Comparison of ENCODE assay signal across 9 cellular contexts in the genomic region with DNA sequence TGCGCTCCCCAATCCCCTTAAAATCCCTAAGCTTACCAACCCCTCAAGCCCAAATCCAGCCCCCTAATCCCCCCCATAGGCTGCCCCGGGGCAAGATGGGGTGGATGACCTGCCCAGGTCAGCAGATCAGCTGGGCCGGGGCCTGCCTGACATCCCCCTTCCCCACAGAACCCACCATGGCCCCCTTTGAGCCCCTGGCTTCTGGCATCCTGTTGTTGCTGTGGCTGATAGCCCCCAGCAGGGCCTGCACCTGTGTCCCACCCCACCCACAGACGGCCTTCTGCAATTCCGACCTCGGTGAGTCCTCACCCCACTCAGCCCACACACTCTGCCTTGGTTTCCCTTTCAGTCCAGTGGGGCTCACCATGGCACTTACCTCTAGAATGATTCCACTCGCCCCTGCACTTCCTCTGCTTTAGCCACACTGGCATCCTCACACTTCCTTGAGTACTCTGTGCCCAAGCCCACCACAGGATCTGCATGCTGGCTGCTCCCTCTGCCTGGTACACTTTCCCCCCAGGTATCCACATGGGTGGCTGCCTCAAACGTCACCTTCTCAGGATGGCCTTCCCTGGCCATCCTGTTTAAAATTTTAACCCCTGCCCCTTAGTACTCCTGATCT. TPM values are rescaled to one million over a fixed set of nuclear protein-coding genes. Genes with fewer than 3 reads are reported as not detected.
DNase-seq lines count a peak whose midpoint lies in the region; ATAC-seq and TF ChIP-seq lines count a peak whose summit lies in the region.
"Had no signal": no experiment of that assay in that cellular context is flagged by ENCODE, and none has a peak within 500 bp of the region (broad histone marks: within the 10 kb centered on the region; RNA-seq: fewer than 3 reads in every experiment).

No MANE protein-coding gene starts in this region.

- H3K4me3 ChIP-seq in CD4-positive, alpha-beta memory T cell (ENCODE audit: low read length in 2 of 2), result no peak overlapping the region
- no peak overlapping the region for H3K4me3 ChIP-seq in PC-9
- H3K4me3 ChIP-seq in epithelial cell of proximal tubule (ENCODE audit: low read depth, low read length), result peak overlapping the region; percentile 77
- H3K4me3 ChIP-seq in psoas muscle, result peak overlapping the region; percentile 25

- no peaks in the 10 kb centered on the region for H3K36me3 ChIP-seq in CD4-positive, alpha-beta memory T cell (ENCODE audit: insufficient read depth, low read length)
- H3K36me3 ChIP-seq in PC-9 (ENCODE audit: low read depth) (no peaks in the 10 kb centered on the region), psoas muscle (ENCODE audit: insufficient read depth in 1 of 2, low read depth in 1 of 2) (no peaks in the 10 kb centered on the region)

- no peaks in the 10 kb centered on the region for H3K9me3 ChIP-seq in CD4-positive, alpha-beta memory T cell (ENCODE audit: control insufficient read depth in 1 of 2, low read length in 2 of 2)
- H3K9me3 ChIP-seq in PC-9 (ENCODE audit: insufficient read depth, low read depth) (no peaks in the 10 kb centered on the region), psoas muscle (no peaks in the 10 kb centered on the region)

- H4K20me1 ChIP-seq in PC-9 (ENCODE audit: insufficient read depth), result no peaks in the 10 kb centered on the region

- POLR2A ChIA-PET in CD4-positive, alpha-beta memory T cell (lab: Charles Lee; ENCODE audit: partially characterized antibody), result interaction anchor here (1.0 to 3.2 kb wide), 6 partner anchors 8 to 66 kb away, joined by 3 to 42 read pairs (median 8); partner anchors contain the start of gene ELK1
- POLR2A ChIA-PET in PC-9 (lab: Charles Lee; ENCODE audit: unreplicated experiment), result no interaction called here

- WGBS in psoas muscle, 3 donors, result 53 to 56% (median 56%) methylated on average over 7 to 8 of the region's 8 CpGs

- H3K27me3 ChIP-seq in CD4-positive, alpha-beta memory T cell (ENCODE audit: insufficient read depth, low read length), result no peaks in the 10 kb centered on the region
- H3K27me3 ChIP-seq in PC-9 (ENCODE audit: insufficient read depth, low read depth), result no peaks in the 10 kb centered on the region
- H3K27me3 ChIP-seq in psoas muscle (ENCODE audit: insufficient read depth in 3 of 3, low read length in 2 of 3), result peaks cover 0 to 18% (median 3%) of the 10 kb centered on the region in 3 donors

- no peak overlapping the region for H2AFZ ChIP-seq in PC-9

- H3K4me1 ChIP-seq in CD4-positive, alpha-beta memory T cell (ENCODE audit: insufficient read depth, low read length), result peaks cover 45% of the 10 kb centered on the region
- H3K4me1 ChIP-seq in PC-9 (replicated peaks; ENCODE audit: insufficient read depth) (no peaks in the 10 kb centered on the region), psoas muscle (no peaks in the 10 kb centered on the region)

- peak overlapping the region; percentile 52 for H3K27ac ChIP-seq in CD4-positive, alpha-beta memory T cell (ENCODE audit: low read depth, low read length)
- no peak overlapping the region for H3K27ac ChIP-seq in PC-9
- H3K27ac ChIP-seq in psoas muscle, result no peak overlapping the region

- CTCF ChIA-PET in CD4-positive, alpha-beta memory T cell (lab: Charles Lee; ENCODE audit: partially characterized antibody), result no interaction called here
- CTCF ChIA-PET in PC-9 (lab: Charles Lee), result no interaction called here

- TF ChIP-seq CTCF in PC-9 (conservative IDR thresholded peaks at IDR 0.05) (no peak), epithelial cell of proximal tubule (conservative IDR thresholded peaks at IDR 0.05; ENCODE audit: low read depth, low read length) (no peak), psoas muscle (IDR thresholded peaks at IDR 0.05) (no peak)

- no peaks in the 10 kb centered on the region for H3K79me2 ChIP-seq in PC-9 (ENCODE audit: low read depth)

- H3F3A ChIP-seq in PC-9 (ENCODE audit: insufficient read depth, low read depth), result no peaks in the 10 kb centered on the region

- H3K9me2 ChIP-seq in PC-9 (ENCODE audit: insufficient read depth), result no peaks in the 10 kb centered on the region

- H3K36me3 Mint-ChIP-seq in CD4-positive, alpha-beta memory T cell, result peaks cover 7 to 17% of the 10 kb centered on the region in 2 donors

- H3K27ac Mint-ChIP-seq in CD4-positive, alpha-beta memory T cell, result peak overlapping the region; percentile 60 to 92 (median 80)

- intact Hi-C loops in CD4-positive, alpha-beta memory T cell (cut with micrococcal nuclease), result loop anchor here (5.0 kb wide), 1 partner anchor 39 kb away; no protein-coding TSS in a partner anchor
- intact Hi-C loops in PC-9 (cut with micrococcal nuclease; ENCODE audit: unreplicated experiment), result no loop called here
- intact Hi-C loops in psoas muscle (cut with DNase I), result no loop called here

- TSS peak; percentile 40 for BruUV-seq in PC-9 (replicated peaks; lab: Mats Ljungman, UMichigan)

- peaks cover 27 to 50% (median 36%) of the 10 kb centered on the region in 4 donors for H3K4me1 Mint-ChIP-seq in CD4-positive, alpha-beta memory T cell

- no peak for ATAC-seq in psoas muscle
- no peak for ATAC-seq in GM21515 (IDR thresholded peaks at IDR 0.05; ENCODE audit: unreplicated experiment)
- ATAC-seq in GM21367 (IDR thresholded peaks at IDR 0.05; ENCODE audit: unreplicated experiment), result no peak

- no peaks in the 10 kb centered on the region for H3K9me3 Mint-ChIP-seq in CD4-positive, alpha-beta memory T cell

- DNase-seq in CD4-positive, alpha-beta memory T cell, result no peak
- DNase-seq in PC-9 (no peak), epithelial cell of proximal tubule (ENCODE audit: low read depth) (no peak), psoas muscle (no peak), globus pallidus (ENCODE audit: low spot score) (no peak)
- no peak for DNase-seq in activated CD4-positive, CD25-positive, alpha-beta regulatory T cell treated with anti-CD3 and anti-CD28 coated beads, Interleukin-2, amount 50 U/mL, for 72 hours
- DNase-seq: NCI-H1105 had no signal

- H3K4me3 Mint-ChIP-seq in CD4-positive, alpha-beta memory T cell, result peak overlapping the region; percentile 63 to 89 (median 80)

- H3K27me3 Mint-ChIP-seq in CD4-positive, alpha-beta memory T cell, result no peaks in the 10 kb centered on the region

- H3K4me2 ChIP-seq in PC-9, result peak overlapping the region; percentile 57

RNA-seq across cellular contexts. Expression of gene TIMP1, which starts 1.1 kb away (rescaled TPM):
- 100 to 1,000 TPM; 147 to 156 TPM for total RNA-seq in CD4-positive, alpha-beta memory T cell
- polyA plus RNA-seq in CD4-positive, alpha-beta memory T cell, result 100 to 1,000 TPM; 320 to 339 TPM
- total RNA-seq in PC-9 (2021) (48.6 and 59.5 TPM in 2 replicates), epithelial cell of proximal tubule (123 and 241 TPM in 2 replicates), psoas muscle (100 to 1,000 TPM in 1 of 4 donors, 10 to 100 TPM in 3; 33.2 to 157 (median 57.2) TPM)
- 100 to 1,000 TPM in 1 of 3 donors, 10 to 100 TPM in 2; 15.7 to 190 (median 33.7) TPM for polyA plus RNA-seq in psoas muscle

RNA-seq across cellular contexts. Expression of gene ARAF, which starts 22.3 kb away (rescaled TPM):
- 100 to 1,000 TPM; 107 to 111 TPM for total RNA-seq in CD4-positive, alpha-beta memory T cell
- polyA plus RNA-seq in CD4-positive, alpha-beta memory T cell, result 10 to 100 TPM; 49.7 to 97.2 TPM
- total RNA-seq in PC-9 (2021) (27.3 and 31.1 TPM in 2 replicates), epithelial cell of proximal tubule (31.5 and 43.7 TPM in 2 replicates), psoas muscle (100 to 1,000 TPM; 101 to 118 (median 108) TPM)
- polyA plus RNA-seq in psoas muscle, result 10 to 100 TPM; 54.3 to 63.9 (median 61.6) TPM

RNA-seq across cellular contexts. Expression of gene SYN1, which starts 36.3 kb away (rescaled TPM):
- total RNA-seq in CD4-positive, alpha-beta memory T cell, result 1 to 10 TPM in 1 of 2 experiments, under 1 TPM in 1; 0.90 to 1.4 TPM
- polyA plus RNA-seq in CD4-positive, alpha-beta memory T cell, result 1 to 10 TPM in 1 of 2 donors, under 1 TPM in 1; 0.49 to 1.6 TPM
- total RNA-seq in PC-9 (2021) (not detected in 2 replicates), epithelial cell of proximal tubule (0.12 and 0.65 TPM in 2 replicates), psoas muscle (1 to 10 TPM in 3 of 4 donors, under 1 TPM in 1; 0.84 to 7.0 (median 2.6) TPM)
- 1 to 10 TPM in 2 of 3 donors, under 1 TPM in 1; 0.80 to 2.4 (median 2.3) TPM for polyA plus RNA-seq in psoas muscle

RNA-seq across cellular contexts. Expression of gene CFP, which starts 46.4 kb away (rescaled TPM):
- 10 to 100 TPM; 28.4 to 29.0 TPM for total RNA-seq in CD4-positive, alpha-beta memory T cell
- 10 to 100 TPM; 13.5 to 16.4 TPM for polyA plus RNA-seq in CD4-positive, alpha-beta memory T cell
- total RNA-seq in PC-9 (2021) (0.48 and 0.53 TPM in 2 replicates), epithelial cell of proximal tubule (0.06 and 0.22 TPM in 2 replicates), psoas muscle (1 to 10 TPM in 3 of 4 donors, under 1 TPM in 1; 0.51 to 1.8 (median 1.6) TPM)
- polyA plus RNA-seq in psoas muscle, result 1 to 10 TPM in 1 of 3 donors, under 1 TPM in 2; 0.86 to 1.6 (median 0.90) TPM

Comparison
In these comparisons a context has a peak if more than half of its experiments do, and no peak if none do; other contexts are left out.
1. H3K4me3 ChIP-seq: peak in epithelial cell of proximal tubule (single experiment) and psoas muscle (single experiment); none in CD4-positive, alpha-beta memory T cell (0 of 2) and PC-9 (single experiment).